ENCODE assay signal across 1 cellular context in genomic region chr3:5729852-5730251, GRCh38.
TF ChIP-seq lines count a peak whose summit lies in the region.

No MANE protein-coding gene starts in this region.

TF ChIP-seq in SK-N-SH treated with all-trans-retinoic acid at 6 μM for 48 hours, 23 proteins besides CTCF, POLR2A, EP300 and RAD21 (continued from another document):
- no peak for TF ChIP-seq ARNTL (CRISPR knock-in tag; IDR thresholded peaks at IDR 0.05; ENCODE audit: borderline replicate concordance, low read depth)
- TF ChIP-seq ZNF8 (CRISPR knock-in tag; IDR thresholded peaks at IDR 0.05): no peak
- no peak for TF ChIP-seq RARB (CRISPR knock-in tag; IDR thresholded peaks at IDR 0.05)
- TF ChIP-seq ZNF70 (CRISPR knock-in tag; IDR thresholded peaks at IDR 0.05): no peak
- TF ChIP-seq ZFP3 (CRISPR knock-in tag; IDR thresholded peaks at IDR 0.05): no peak
- no peak for TF ChIP-seq ZC3H10 (CRISPR knock-in tag; IDR thresholded peaks at IDR 0.05)
- TF ChIP-seq PATZ1 (CRISPR knock-in tag; IDR thresholded peaks at IDR 0.05; ENCODE audit: borderline replicate concordance): no peak
- no peak for TF ChIP-seq CSDC2 (CRISPR knock-in tag; IDR thresholded peaks at IDR 0.05)
